Comparison of ENCODE assay signal across 22 cellular contexts in the genomic region with DNA sequence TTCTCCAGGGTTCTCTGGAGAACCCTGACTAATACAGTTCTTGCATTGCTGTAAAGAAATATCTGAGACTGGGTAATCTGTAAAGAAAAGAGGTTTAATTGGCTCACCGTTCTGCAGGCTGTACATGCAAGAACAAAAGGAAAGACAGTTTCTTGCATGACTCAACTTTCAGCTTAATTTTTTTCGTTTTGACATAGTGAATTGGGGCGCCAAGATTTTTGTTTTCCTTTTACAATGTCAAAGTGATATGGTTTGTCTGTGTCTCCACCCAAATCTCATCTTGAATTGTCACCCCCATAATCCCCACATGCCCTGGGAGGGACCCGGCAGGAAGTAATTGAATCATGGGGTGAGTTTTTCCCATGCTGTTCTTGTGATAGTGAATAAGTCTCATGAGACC. TPM values are rescaled to one million over a fixed set of nuclear protein-coding genes. Genes with fewer than 3 reads are reported as not detected.
"Had no signal": no experiment of that assay in that cellular context is flagged by ENCODE, and none has a peak within 500 bp of the region (broad histone marks: within the 10 kb centered on the region; RNA-seq: fewer than 3 reads in every experiment).

No MANE protein-coding gene starts in this region.

- H3K4me2 ChIP-seq: hepatocyte had no signal

- H3K36me3 ChIP-seq: adrenal gland, cardiac muscle cell, esophagus squamous epithelium, lower lobe of right lung, tibial artery had no signal

- H2AFZ ChIP-seq: hepatocyte had no signal

- H3K27me3 ChIP-seq: adrenal gland, cardiac muscle cell, hepatocyte, tibial artery had no signal

- ATAC-seq: activated naive CD4-positive, alpha-beta T cell treated with anti-CD3 and anti-CD28 coated beads, Interleukin-2, amount 50 U/mL, for 72 hours; left cardiac atrium; stimulated activated naive CD8-positive, alpha-beta T cell treated with anti-CD3 and anti-CD28 coated beads, Interleukin-15, Interleukin-2, amounts not matched to agents 100 U/mL and 50 U/mL, for 24 hours had no signal

- DNase-seq: activated gamma-delta T cell treated with Interleukin-2 at 50 U/mL for 16 hours; adrenal gland; effector CD8-positive, alpha-beta T cell; esophagus squamous epithelium; left cardiac atrium; lower lobe of right lung; posterior cingulate gyrus; retina; stimulated activated CD4-positive, alpha-beta T cell treated with anti-CD3 and anti-CD28 coated beads, Interleukin-12 subunit alpha, Interleukin-12 subunit beta, amount 100 ng/mL, for 4 hours; stimulated activated CD4-positive, alpha-beta T cell treated with anti-CD3 and anti-CD28 coated beads, Interleukin-1b, Interleukin-23, amount 100 ng/mL, for 48 hours; stimulated activated CD8-positive, alpha-beta memory T cell treated with anti-CD3 and anti-CD28 coated beads, Interleukin-4, amount 100 ng/mL, for 48 hours; stimulated activated naive CD8-positive, alpha-beta T cell treated with anti-CD3 and anti-CD28 coated beads, Interleukin-15, Interleukin-2, amounts not matched to agents 100 U/mL and 50 U/mL, for 24 hours; substantia nigra; T1000; tibial artery had no signal

- H3K4me3 ChIP-seq: adrenal gland, cardiac muscle cell, esophagus squamous epithelium, hepatocyte, lower lobe of right lung, tibial artery had no signal

- H3K4me1 ChIP-seq: adrenal gland, esophagus squamous epithelium, lower lobe of right lung, tibial artery had no signal

- H3K79me2 ChIP-seq: hepatocyte had no signal

- H3K9me3 ChIP-seq: adrenal gland, esophagus squamous epithelium, lower lobe of right lung, tibial artery had no signal

- FAIRE-seq: islet of Langerhans, urothelium cell line had no signal

- H3K27ac ChIP-seq: adrenal gland, cardiac muscle cell, hepatocyte, lower lobe of right lung, tibial artery had no signal

RNA-seq across cellular contexts. Expression of a gene that starts 11.8 kb away (rescaled TPM):
- total RNA-seq: activated CD8-positive, alpha-beta memory T cell treated with anti-CD3 and anti-CD28 coated beads for 36 hours; fibroblast of villous mesenchyme had no signal
